Comparison of ENCODE assay signal across 21 cellular contexts in genomic region chr10:43106256-43107091, GRCh38. TPM values are rescaled to one million over a fixed set of nuclear protein-coding genes. Genes with fewer than 3 reads are reported as not detected.
A peak's percentile ranks its signal among the peaks of the same experiment; 100 is the strongest.
DNase-seq lines count a peak whose midpoint lies in the region; ATAC-seq, FAIRE-seq and TF ChIP-seq lines count a peak whose summit lies in the region.
"Had no signal": no experiment of that assay in that cellular context is flagged by ENCODE, and none has a peak within 500 bp of the region (broad histone marks: within the 10 kb centered on the region; RNA-seq: fewer than 3 reads in every experiment).

No MANE protein-coding gene starts in this region.

- H3K27ac ChIP-seq in uterus (no peak overlapping the region), ascending aorta (no peak overlapping the region)
- H3K27ac ChIP-seq: lower lobe of right lung, SK-N-MC, skin epidermis, upper lobe of left lung had no signal

- TF ChIP-seq CTCF in activated CD8-positive, alpha-beta T cell treated with anti-CD3 and anti-CD28 coated beads for 36 hours (IDR thresholded peaks at IDR 0.05): no peak
- TF ChIP-seq CTCF in glutamatergic neuron (IDR thresholded peaks at IDR 0.05; ENCODE audit: partially characterized antibody, unreplicated experiment) (no peak), uterus (IDR thresholded peaks at IDR 0.05) (no peak), ascending aorta (IDR thresholded peaks at IDR 0.05) (no peak)

- no peaks in the 10 kb centered on the region for H3K36me3 Mint-ChIP-seq in activated CD8-positive, alpha-beta T cell treated with anti-CD3 and anti-CD28 coated beads, Interleukin-2, amount 10 ng/mL, durations not matched to agents 7 days and 5 days (ENCODE audit: low read depth)
- H3K36me3 Mint-ChIP-seq in activated CD8-positive, alpha-beta T cell treated with anti-CD3 and anti-CD28 coated beads for 36 hours (ENCODE audit: low read depth): no peaks in the 10 kb centered on the region
- H3K36me3 Mint-ChIP-seq in glutamatergic neuron (ENCODE audit: unreplicated experiment): no peaks in the 10 kb centered on the region
- H3K36me3 Mint-ChIP-seq in stimulated activated effector memory CD8-positive, alpha-beta T cell treated with anti-CD3 and anti-CD28 coated beads, Interleukin-12 subunit alpha, Interleukin-12 subunit beta, amount 100 ng/mL, for 72 hours: no peaks in the 10 kb centered on the region

- peak overlapping the region; percentile 68 for H3K27ac Mint-ChIP-seq in activated CD8-positive, alpha-beta T cell treated with anti-CD3 and anti-CD28 coated beads, Interleukin-2, amount 10 ng/mL, durations not matched to agents 7 days and 5 days
- no peak overlapping the region for H3K27ac Mint-ChIP-seq in activated CD8-positive, alpha-beta T cell treated with anti-CD3 and anti-CD28 coated beads for 36 hours
- H3K27ac Mint-ChIP-seq in glutamatergic neuron (ENCODE audit: unreplicated experiment): peak overlapping the region; percentile 15
- H3K27ac Mint-ChIP-seq in stimulated activated effector memory CD8-positive, alpha-beta T cell treated with anti-CD3 and anti-CD28 coated beads, Interleukin-12 subunit alpha, Interleukin-12 subunit beta, amount 100 ng/mL, for 72 hours: no peak overlapping the region
- H3K27ac Mint-ChIP-seq: activated naive CD4-positive, alpha-beta T cell treated with anti-CD3 and anti-CD28 coated beads for 36 hours had no signal

- H3K4me1 ChIP-seq in uterus (peaks cover 0 to 8% of the 10 kb centered on the region in 2 donors), ascending aorta (peaks cover 0 to 3% of the 10 kb centered on the region in 2 donors)
- H3K4me1 ChIP-seq: A549 had no signal

- H3K27me3 Mint-ChIP-seq in activated CD8-positive, alpha-beta T cell treated with anti-CD3 and anti-CD28 coated beads, Interleukin-2, amount 10 ng/mL, durations not matched to agents 7 days and 5 days (ENCODE audit: low read depth): peaks cover 25% of the 10 kb centered on the region
- peaks cover 15% of the 10 kb centered on the region for H3K27me3 Mint-ChIP-seq in activated CD8-positive, alpha-beta T cell treated with anti-CD3 and anti-CD28 coated beads for 36 hours
- peaks cover 11% of the 10 kb centered on the region for H3K27me3 Mint-ChIP-seq in glutamatergic neuron (ENCODE audit: unreplicated experiment)

- POLR2A ChIA-PET in activated CD8-positive, alpha-beta T cell treated with anti-CD3 and anti-CD28 coated beads, Interleukin-2, amount 10 ng/mL, durations not matched to agents 7 days and 5 days (lab: Charles Lee): interaction anchor here (1.1 to 1.3 kb wide), 2 partner anchors 32 to 324 kb away, joined by 3 to 4 read pairs; partner anchors contain the start of genes BMS1 and CSGALNACT2
- POLR2A ChIA-PET in activated CD8-positive, alpha-beta T cell treated with anti-CD3 and anti-CD28 coated beads for 36 hours (lab: Charles Lee): no interaction called here

- intact Hi-C loops in activated CD8-positive, alpha-beta T cell treated with anti-CD3 and anti-CD28 coated beads for 36 hours (cut with micrococcal nuclease): loop anchor here (5.0 to 10.0 kb wide), 2 partner anchors 239 to 352 kb away; no protein-coding TSS in a partner anchor
- intact Hi-C loops in uterus (cut with DNase I; ENCODE audit: low total_unique reads) (no loop called here), ascending aorta (cut with DNase I) (no loop called here)

- FAIRE-seq in HTR-8/SVneo (lab: Jason Lieb, UNC): peak; percentile 4
- FAIRE-seq: A549, H54 had no signal

- H3K9me3 ChIP-seq in uterus: no peaks in the 10 kb centered on the region
- H3K9me3 ChIP-seq in ascending aorta: no peaks in the 10 kb centered on the region
- H3K9me3 ChIP-seq: A549, BE2C, lower lobe of right lung, upper lobe of left lung had no signal

- H3K27me3 ChIP-seq in uterus (no peaks in the 10 kb centered on the region), ascending aorta (no peaks in the 10 kb centered on the region)
- H3K27me3 ChIP-seq: BE2C had no signal

- DNase-seq in activated CD8-positive, alpha-beta T cell treated with anti-CD3 and anti-CD28 coated beads, Interleukin-2, amount 10 ng/mL, durations not matched to agents 7 days and 5 days: no peak
- no peak for DNase-seq in activated CD8-positive, alpha-beta T cell treated with anti-CD3 and anti-CD28 coated beads for 36 hours
- DNase-seq in HTR-8/SVneo (ENCODE audit: insufficient read length, low spot score) (no peak), glutamatergic neuron (no peak), uterus (no peak), ascending aorta (ENCODE audit: low spot score in 2 of 2) (no peak)
- DNase-seq in stimulated activated effector memory CD8-positive, alpha-beta T cell treated with anti-CD3 and anti-CD28 coated beads, Interleukin-12 subunit alpha, Interleukin-12 subunit beta, amount 100 ng/mL, for 72 hours (ENCODE audit: low spot score in 2 of 2): no peak
- DNase-seq: activated B cell treated with CpG ODN at 0.5 μM for 24 hours, BE2C, kidney glomerular epithelial cell, NCI-H187 treated with DMSO at 0.1 percent for 48 hours, NCI-H69, upper lobe of left lung had no signal

- CTCF ChIA-PET in activated CD8-positive, alpha-beta T cell treated with anti-CD3 and anti-CD28 coated beads, Interleukin-2, amount 10 ng/mL, durations not matched to agents 7 days and 5 days (lab: Charles Lee): interaction anchor here (0.6 to 3.0 kb wide), 4 partner anchors 14 to 353 kb away, joined by 3 to 12 read pairs (median 4); no protein-coding TSS in a partner anchor
- CTCF ChIA-PET in activated CD8-positive, alpha-beta T cell treated with anti-CD3 and anti-CD28 coated beads for 36 hours (lab: Charles Lee): interaction anchor here (0.6 to 1.3 kb wide), 3 partner anchors 12 to 241 kb away, joined by 3 to 5 read pairs (median 3); no protein-coding TSS in a partner anchor

- H3K36me3 ChIP-seq in uterus: no peaks in the 10 kb centered on the region
- no peaks in the 10 kb centered on the region for H3K36me3 ChIP-seq in ascending aorta
- H3K36me3 ChIP-seq: lower lobe of right lung, upper lobe of left lung had no signal

- H3K4me1 Mint-ChIP-seq in activated CD8-positive, alpha-beta T cell treated with anti-CD3 and anti-CD28 coated beads, Interleukin-2, amount 10 ng/mL, durations not matched to agents 7 days and 5 days (ENCODE audit: low read depth): peaks cover 41% of the 10 kb centered on the region
- peaks cover 4% of the 10 kb centered on the region for H3K4me1 Mint-ChIP-seq in activated CD8-positive, alpha-beta T cell treated with anti-CD3 and anti-CD28 coated beads for 36 hours (ENCODE audit: low read depth)
- H3K4me1 Mint-ChIP-seq in glutamatergic neuron (ENCODE audit: low read depth, unreplicated experiment): no peaks in the 10 kb centered on the region
- peaks cover 28% of the 10 kb centered on the region for H3K4me1 Mint-ChIP-seq in stimulated activated effector memory CD8-positive, alpha-beta T cell treated with anti-CD3 and anti-CD28 coated beads, Interleukin-12 subunit alpha, Interleukin-12 subunit beta, amount 100 ng/mL, for 72 hours

- peak overlapping the region; percentile 20 for H3K4me3 Mint-ChIP-seq in activated CD8-positive, alpha-beta T cell treated with anti-CD3 and anti-CD28 coated beads, Interleukin-2, amount 10 ng/mL, durations not matched to agents 7 days and 5 days
- H3K4me3 Mint-ChIP-seq in activated CD8-positive, alpha-beta T cell treated with anti-CD3 and anti-CD28 coated beads for 36 hours: no peak overlapping the region
- no peak overlapping the region for H3K4me3 Mint-ChIP-seq in glutamatergic neuron (ENCODE audit: unreplicated experiment)
- peak overlapping the region; percentile 70 for H3K4me3 Mint-ChIP-seq in stimulated activated effector memory CD8-positive, alpha-beta T cell treated with anti-CD3 and anti-CD28 coated beads, Interleukin-12 subunit alpha, Interleukin-12 subunit beta, amount 100 ng/mL, for 72 hours
- H3K4me3 Mint-ChIP-seq: activated naive CD4-positive, alpha-beta T cell treated with anti-CD3 and anti-CD28 coated beads for 36 hours had no signal

- TF ChIP-seq POLR2A in uterus (IDR thresholded peaks at IDR 0.05): no peak

- H3K4me3 ChIP-seq in uterus: no peak overlapping the region
- no peak overlapping the region for H3K4me3 ChIP-seq in ascending aorta
- H3K4me3 ChIP-seq: A549, SK-N-MC had no signal

- H3K9me3 Mint-ChIP-seq in activated CD8-positive, alpha-beta T cell treated with anti-CD3 and anti-CD28 coated beads, Interleukin-2, amount 10 ng/mL, durations not matched to agents 7 days and 5 days (ENCODE audit: insufficient read depth): no peaks in the 10 kb centered on the region
- no peaks in the 10 kb centered on the region for H3K9me3 Mint-ChIP-seq in activated CD8-positive, alpha-beta T cell treated with anti-CD3 and anti-CD28 coated beads for 36 hours
- H3K9me3 Mint-ChIP-seq in glutamatergic neuron (ENCODE audit: unreplicated experiment): peaks cover 12% of the 10 kb centered on the region
- H3K9me3 Mint-ChIP-seq in stimulated activated effector memory CD8-positive, alpha-beta T cell treated with anti-CD3 and anti-CD28 coated beads, Interleukin-12 subunit alpha, Interleukin-12 subunit beta, amount 100 ng/mL, for 72 hours: no peaks in the 10 kb centered on the region
- H3K9me3 Mint-ChIP-seq: activated B cell treated with CpG ODN at 0.5 μM for 24 hours; activated naive CD4-positive, alpha-beta T cell treated with anti-CD3 and anti-CD28 coated beads for 36 hours; activated T-cell treated with anti-CD3 and anti-CD28 coated beads, Interleukin-2, amount 50 U/mL, for 24 hours had no signal

- no peak for ATAC-seq in activated CD8-positive, alpha-beta T cell treated with anti-CD3 and anti-CD28 coated beads, Interleukin-2, amount 10 ng/mL, durations not matched to agents 7 days and 5 days
- no peak for ATAC-seq in activated CD8-positive, alpha-beta T cell treated with anti-CD3 and anti-CD28 coated beads for 36 hours
- ATAC-seq in stimulated activated effector memory CD8-positive, alpha-beta T cell treated with anti-CD3 and anti-CD28 coated beads, Interleukin-12 subunit alpha, Interleukin-12 subunit beta, amount 100 ng/mL, for 72 hours: no peak
- no peak for ATAC-seq in HG03442 (IDR thresholded peaks at IDR 0.05; ENCODE audit: unreplicated experiment)

RNA-seq across cellular contexts. Expression of gene RET, which starts 29.6 kb away (rescaled TPM):
- under 1 TPM; 0.13 to 0.34 TPM for total RNA-seq in activated CD8-positive, alpha-beta T cell treated with anti-CD3 and anti-CD28 coated beads, Interleukin-2, amount 10 ng/mL, durations not matched to agents 7 days and 5 days
- total RNA-seq in activated CD8-positive, alpha-beta T cell treated with anti-CD3 and anti-CD28 coated beads for 36 hours: under 1 TPM; 0.13 to 0.47 TPM
- total RNA-seq in glutamatergic neuron (ENCODE audit: unreplicated experiment) (34.7 TPM), uterus (1 to 10 TPM in 2 of 4 donors, under 1 TPM in 2; under 0.01 to 6.3 (median 1.0) TPM), ascending aorta (not detected)
- total RNA-seq: activated B cell treated with CpG ODN at 0.5 μM for 24 hours had no signal

RNA-seq across cellular contexts. Expression of gene CSGALNACT2, which starts 31.8 kb away (rescaled TPM):
- total RNA-seq in activated CD8-positive, alpha-beta T cell treated with anti-CD3 and anti-CD28 coated beads, Interleukin-2, amount 10 ng/mL, durations not matched to agents 7 days and 5 days: 10 to 100 TPM; 29.2 to 30.4 TPM
- 10 to 100 TPM; 15.3 to 15.5 TPM for total RNA-seq in activated CD8-positive, alpha-beta T cell treated with anti-CD3 and anti-CD28 coated beads for 36 hours
- total RNA-seq in glutamatergic neuron (ENCODE audit: unreplicated experiment) (28.3 TPM), uterus (10 to 100 TPM; 18.4 to 43.7 (median 25.1) TPM), ascending aorta (19.7 TPM)

Comparison
In these comparisons a context has a peak if more than half of its experiments do, and no peak if none do; other contexts are left out.
1. H3K27ac Mint-ChIP-seq: peak in activated CD8-positive, alpha-beta T cell treated with anti-CD3 and anti-CD28 coated beads, Interleukin-2, amount 10 ng/mL, durations not matched to agents 7 days and 5 days (single experiment) and glutamatergic neuron (single experiment); none in activated CD8-positive, alpha-beta T cell treated with anti-CD3 and anti-CD28 coated beads for 36 hours (single experiment) and stimulated activated effector memory CD8-positive, alpha-beta T cell treated with anti-CD3 and anti-CD28 coated beads, Interleukin-12 subunit alpha, Interleukin-12 subunit beta, amount 100 ng/mL, for 72 hours (single experiment).
2. H3K4me3 Mint-ChIP-seq: peak in activated CD8-positive, alpha-beta T cell treated with anti-CD3 and anti-CD28 coated beads, Interleukin-2, amount 10 ng/mL, durations not matched to agents 7 days and 5 days (single experiment) and stimulated activated effector memory CD8-positive, alpha-beta T cell treated with anti-CD3 and anti-CD28 coated beads, Interleukin-12 subunit alpha, Interleukin-12 subunit beta, amount 100 ng/mL, for 72 hours (single experiment); none in activated CD8-positive, alpha-beta T cell treated with anti-CD3 and anti-CD28 coated beads for 36 hours (single experiment) and glutamatergic neuron (single experiment).